8 cellular contexts compared by ENCODE assay signal in the genomic region with DNA sequence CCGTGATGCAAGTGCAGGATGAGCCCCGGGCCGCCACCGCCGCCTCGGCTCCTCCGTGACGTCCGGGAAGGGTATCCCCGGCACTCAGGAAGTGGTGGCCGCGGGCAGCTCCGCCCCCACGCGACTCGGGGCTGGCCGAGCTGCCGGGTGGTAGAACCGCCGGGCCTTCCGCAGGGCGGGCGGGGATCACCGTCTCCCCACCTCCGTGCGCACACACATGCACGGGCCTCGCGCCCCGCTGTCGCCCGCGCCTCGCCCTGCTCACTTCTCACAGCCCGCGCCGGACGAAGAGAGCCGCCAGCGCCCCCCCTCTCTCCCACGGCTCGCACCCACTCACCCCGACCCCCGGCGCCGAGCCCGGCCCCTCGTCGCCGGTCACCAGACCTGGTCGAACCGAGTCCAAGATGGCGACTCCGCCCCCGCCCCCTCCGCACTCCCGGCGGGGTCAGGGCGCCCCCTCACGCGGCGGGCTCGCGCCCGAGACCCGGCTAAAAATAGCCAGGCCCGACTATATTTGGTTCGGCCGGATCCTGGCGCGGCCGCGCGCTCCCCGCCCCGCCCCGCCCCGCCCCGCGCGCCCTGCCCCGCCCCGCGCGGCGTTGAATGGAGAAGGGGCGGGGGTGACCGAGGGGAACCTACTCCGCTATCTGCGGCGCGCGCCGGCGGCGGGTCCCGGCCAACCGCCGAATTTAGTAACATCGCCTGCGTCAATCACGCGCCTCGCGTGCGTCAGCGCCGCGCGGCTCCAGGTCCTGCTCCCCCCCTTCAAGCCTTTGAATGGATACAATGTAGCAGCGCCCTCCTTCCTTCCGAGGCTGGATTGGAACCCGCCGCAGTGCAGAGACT. TPM values are rescaled to one million over a fixed set of nuclear protein-coding genes. Genes with fewer than 3 reads are reported as not detected.
DNase-seq lines count a peak whose midpoint lies in the region; ATAC-seq, FAIRE-seq and TF ChIP-seq lines count a peak whose summit lies in the region.

No MANE protein-coding gene starts in this region.

- H3K27me3 ChIP-seq in bronchial epithelial cell (ENCODE audit: control insufficient read depth, insufficient read depth, low read length): peaks cover 3% of the 10 kb centered on the region
- H3K27me3 ChIP-seq in spleen (replicated peaks in 1 of 7): peaks cover 0 to 28% (median 21%) of the 10 kb centered on the region in 7 donors

- H3K27ac ChIP-seq in spleen: peak overlapping the region; percentile 94 to 99 (median 97)

- DNase-seq in AG08395 (ENCODE audit: low spot score): peak; percentile 89
- peak; percentile 98 for DNase-seq in NCI-H2196 (lab: John Stamatoyannopoulos, UW; ENCODE audit: unreplicated experiment)
- DNase-seq in bronchial epithelial cell (ENCODE audit: low read depth): peak; percentile 72
- DNase-seq in inferior parietal cortex (ENCODE audit: extremely low spot score): peak; percentile 83
- DNase-seq in spleen: peak; percentile 99

- H3K9me3 ChIP-seq in spleen: no peaks in the 10 kb centered on the region

- H3K36me3 ChIP-seq in bronchial epithelial cell (ENCODE audit: control insufficient read depth, insufficient read depth, low read length): no peaks in the 10 kb centered on the region
- H3K36me3 ChIP-seq in spleen: no peaks in the 10 kb centered on the region

- peak overlapping the region; percentile 90 for H3K4me3 ChIP-seq in WI38 (ENCODE audit: low read depth, low read length)
- H3K4me3 ChIP-seq in bronchial epithelial cell (ENCODE audit: low read depth, low read length): peak overlapping the region; percentile 85
- peak overlapping the region; percentile 67 to 94 (median 91) for H3K4me3 ChIP-seq in spleen

- peaks cover 19 to 58% (median 46%) of the 10 kb centered on the region in 6 donors for H3K4me1 ChIP-seq in spleen

- ATAC-seq in GM18873 (IDR thresholded peaks at IDR 0.05; ENCODE audit: low FRiP score, unreplicated experiment) (peak; percentile 43), HG03135 (IDR thresholded peaks at IDR 0.05; ENCODE audit: unreplicated experiment) (peak; percentile 51)

- 0 to 1% (median 1%) methylated on average over 15 to 114 of the region's 114 CpGs for WGBS in spleen, 5 donors

- no peak for FAIRE-seq in bronchial epithelial cell (lab: Jason Lieb, UNC)

- TF ChIP-seq POLR2A in spleen (IDR thresholded peaks at IDR 0.05): peak; percentile 49 to 82 (median 59)

- intact Hi-C loops in spleen (cut with DNase I; ENCODE audit: low total_unique reads): no loop called here

- TF ChIP-seq CTCF in WI38 (IDR thresholded peaks at IDR 0.05; ENCODE audit: low read depth, low read length) (no peak), bronchial epithelial cell (IDR thresholded peaks at IDR 0.05; ENCODE audit: insufficient read depth, low read length, severe bottlenecking) (peak; percentile 18), spleen (IDR thresholded peaks at IDR 0.05 in 8 of 11, conservative IDR thresholded peaks at IDR 0.05 in 3 of 11) (peak in 4 of 11 experiments; percentile 8 to 15 (median 12))

RNA-seq across cellular contexts. Expression of gene NR4A3, which starts 2.0 kb away (rescaled TPM):
- total RNA-seq in bronchial epithelial cell (not detected in 2 replicates), spleen (1 to 10 TPM in 5 of 7 donors, under 1 TPM in 2; 0.32 to 6.7 (median 2.8) TPM)
- 1 to 10 TPM; 1.1 to 1.8 (median 1.2) TPM for polyA plus RNA-seq in spleen

Comparison
In these comparisons a context has a peak if more than half of its experiments do, and no peak if none do; other contexts are left out.
1. Peak in every context shown above with its lines: DNase-seq, ATAC-seq, H3K4me3 ChIP-seq and H3K27ac ChIP-seq.